Comparison of ENCODE assay signal across 1 cellular context in the genomic region with DNA sequence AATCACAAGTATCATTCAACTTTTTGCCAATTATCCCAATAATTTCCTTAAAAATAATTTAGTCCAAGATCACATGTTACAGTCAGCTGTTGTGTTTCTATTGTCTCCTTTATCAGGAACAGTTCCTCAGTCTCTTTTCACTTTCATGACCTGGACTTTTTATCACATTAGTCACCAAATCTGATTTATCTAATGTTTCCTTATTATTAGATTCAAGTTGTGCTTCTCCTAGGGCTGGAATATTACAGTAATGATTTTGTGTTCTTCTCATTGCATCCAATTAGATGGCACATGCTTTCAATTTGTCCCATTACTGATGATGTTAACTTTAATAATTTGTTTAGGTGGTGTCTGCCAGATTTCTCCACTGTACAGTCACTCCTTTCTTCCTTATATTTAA.
TF ChIP-seq lines count a peak whose summit lies in the region.

No MANE protein-coding gene starts in this region.

TF ChIP-seq in SK-N-SH treated with all-trans-retinoic acid at 6 μM for 48 hours, 23 proteins besides CTCF, POLR2A, EP300 and RAD21 (continued from another document):
- TF ChIP-seq, protein P1, sequence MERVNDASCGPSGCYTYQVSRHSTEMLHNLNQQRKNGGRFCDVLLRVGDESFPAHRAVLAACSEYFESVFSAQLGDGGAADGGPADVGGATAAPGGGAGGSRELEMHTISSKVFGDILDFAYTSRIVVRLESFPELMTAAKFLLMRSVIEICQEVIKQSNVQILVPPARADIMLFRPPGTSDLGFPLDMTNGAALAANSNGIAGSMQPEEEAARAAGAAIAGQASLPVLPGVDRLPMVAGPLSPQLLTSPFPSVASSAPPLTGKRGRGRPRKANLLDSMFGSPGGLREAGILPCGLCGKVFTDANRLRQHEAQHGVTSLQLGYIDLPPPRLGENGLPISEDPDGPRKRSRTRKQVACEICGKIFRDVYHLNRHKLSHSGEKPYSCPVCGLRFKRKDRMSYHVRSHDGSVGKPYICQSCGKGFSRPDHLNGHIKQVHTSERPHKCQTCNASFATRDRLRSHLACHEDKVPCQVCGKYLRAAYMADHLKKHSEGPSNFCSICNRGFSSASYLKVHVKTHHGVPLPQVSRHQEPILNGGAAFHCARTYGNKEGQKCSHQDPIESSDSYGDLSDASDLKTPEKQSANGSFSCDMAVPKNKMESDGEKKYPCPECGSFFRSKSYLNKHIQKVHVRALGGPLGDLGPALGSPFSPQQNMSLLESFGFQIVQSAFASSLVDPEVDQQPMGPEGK (CRISPR knock-in tag; IDR thresholded peaks at IDR 0.05; ENCODE audit: borderline replicate concordance): no peak
- TF ChIP-seq OSR1 (CRISPR knock-in tag; IDR thresholded peaks at IDR 0.05): no peak
- peak; percentile 97 for TF ChIP-seq TCF4 (CRISPR knock-in tag; IDR thresholded peaks at IDR 0.05; ENCODE audit: borderline replicate concordance)
- no peak for TF ChIP-seq TOX (CRISPR knock-in tag; IDR thresholded peaks at IDR 0.05; ENCODE audit: borderline replicate concordance)
- TF ChIP-seq PPARA (CRISPR knock-in tag; IDR thresholded peaks at IDR 0.05; ENCODE audit: borderline replicate concordance): no peak
- TF ChIP-seq ESRRG (CRISPR knock-in tag; IDR thresholded peaks at IDR 0.05): no peak
- TF ChIP-seq, protein P2, sequence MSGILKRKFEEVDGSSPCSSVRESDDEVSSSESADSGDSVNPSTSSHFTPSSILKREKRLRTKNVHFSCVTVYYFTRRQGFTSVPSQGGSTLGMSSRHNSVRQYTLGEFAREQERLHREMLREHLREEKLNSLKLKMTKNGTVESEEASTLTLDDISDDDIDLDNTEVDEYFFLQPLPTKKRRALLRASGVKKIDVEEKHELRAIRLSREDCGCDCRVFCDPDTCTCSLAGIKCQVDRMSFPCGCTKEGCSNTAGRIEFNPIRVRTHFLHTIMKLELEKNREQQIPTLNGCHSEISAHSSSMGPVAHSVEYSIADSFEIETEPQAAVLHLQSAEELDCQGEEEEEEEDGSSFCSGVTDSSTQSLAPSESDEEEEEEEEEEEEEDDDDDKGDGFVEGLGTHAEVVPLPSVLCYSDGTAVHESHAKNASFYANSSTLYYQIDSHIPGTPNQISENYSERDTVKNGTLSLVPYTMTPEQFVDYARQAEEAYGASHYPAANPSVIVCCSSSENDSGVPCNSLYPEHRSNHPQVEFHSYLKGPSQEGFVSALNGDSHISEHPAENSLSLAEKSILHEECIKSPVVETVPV (CRISPR knock-in tag; IDR thresholded peaks at IDR 0.05): peak; percentile 77; the same call in 1 of the 2 replicates
- TF ChIP-seq ZC3H10 (CRISPR knock-in tag; IDR thresholded peaks at IDR 0.05): peak; percentile 59; the same call in 1 of the 2 replicates
- no peak for TF ChIP-seq SNAI2 (CRISPR knock-in tag; IDR thresholded peaks at IDR 0.05)
- TF ChIP-seq ZNF70 (CRISPR knock-in tag; IDR thresholded peaks at IDR 0.05): 0 out of 2 replicates have a peak, but pooled peaks have one; percentile 22
- TF ChIP-seq RARB (CRISPR knock-in tag; IDR thresholded peaks at IDR 0.05): no peak
- TF ChIP-seq GLIS3 (CRISPR knock-in tag; IDR thresholded peaks at IDR 0.05): no peak
- TF ChIP-seq ZFP30 (CRISPR knock-in tag; IDR thresholded peaks at IDR 0.05): no peak
- TF ChIP-seq, protein P3, sequence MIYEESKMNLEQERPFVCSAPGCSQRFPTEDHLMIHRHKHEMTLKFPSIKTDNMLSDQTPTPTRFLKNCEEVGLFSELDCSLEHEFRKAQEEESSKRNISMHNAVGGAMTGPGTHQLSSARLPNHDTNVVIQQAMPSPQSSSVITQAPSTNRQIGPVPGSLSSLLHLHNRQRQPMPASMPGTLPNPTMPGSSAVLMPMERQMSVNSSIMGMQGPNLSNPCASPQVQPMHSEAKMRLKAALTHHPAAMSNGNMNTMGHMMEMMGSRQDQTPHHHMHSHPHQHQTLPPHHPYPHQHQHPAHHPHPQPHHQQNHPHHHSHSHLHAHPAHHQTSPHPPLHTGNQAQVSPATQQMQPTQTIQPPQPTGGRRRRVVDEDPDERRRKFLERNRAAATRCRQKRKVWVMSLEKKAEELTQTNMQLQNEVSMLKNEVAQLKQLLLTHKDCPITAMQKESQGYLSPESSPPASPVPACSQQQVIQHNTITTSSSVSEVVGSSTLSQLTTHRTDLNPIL (CRISPR knock-in tag; IDR thresholded peaks at IDR 0.05; ENCODE audit: low read depth): 0 out of 2 replicates have a peak, but pooled peaks have one; percentile 48
